Comparison of ENCODE assay signal across 8 cellular contexts in genomic region chr4:75916091-75916661, GRCh38. TPM values are rescaled to one million over a fixed set of nuclear protein-coding genes. Genes with fewer than 3 reads are reported as not detected.
A peak's percentile ranks its signal among the peaks of the same experiment; 100 is the strongest.
DNase-seq lines count a peak whose midpoint lies in the region; ATAC-seq, FAIRE-seq and TF ChIP-seq lines count a peak whose summit lies in the region.

No MANE protein-coding gene starts in this region.

- no peak for TF ChIP-seq POLR2A in lower leg skin (IDR thresholded peaks at IDR 0.05)

- peaks cover 0 to 6% (median 3%) of the 10 kb centered on the region in 4 donors for H3K4me1 Mint-ChIP-seq in CD4-positive, CD25-positive, alpha-beta regulatory T cell
- H3K4me1 Mint-ChIP-seq in central memory CD8-positive, alpha-beta T cell = no peaks in the 10 kb centered on the region

- H3K27me3 ChIP-seq in CD4-positive, CD25-positive, alpha-beta regulatory T cell (ENCODE audit: control insufficient read depth, insufficient read depth, low read length) = no peaks in the 10 kb centered on the region
- H3K27me3 ChIP-seq in left lung = no peaks in the 10 kb centered on the region
- no peaks in the 10 kb centered on the region for H3K27me3 ChIP-seq in upper lobe of right lung

- intact Hi-C loops in left lung (cut with DNase I) (no loop called here), upper lobe of right lung (cut with DNase I) (no loop called here), lower leg skin (cut with DNase I; ENCODE audit: low total_unique reads) (no loop called here)

- peak; percentile 62 for FAIRE-seq in RCC 7860 (lab: Jason Lieb, UNC)

- H3K9me3 Mint-ChIP-seq in CD4-positive, CD25-positive, alpha-beta regulatory T cell = no peaks in the 10 kb centered on the region
- H3K9me3 Mint-ChIP-seq in central memory CD8-positive, alpha-beta T cell = no peaks in the 10 kb centered on the region

- peak; percentile 81 for TF ChIP-seq CTCF in GM13977 (IDR thresholded peaks at IDR 0.05; ENCODE audit: extremely low read depth, insufficient read depth, missing control alignments)
- TF ChIP-seq CTCF in left lung (IDR thresholded peaks at IDR 0.05) = peak; percentile 57 to 80
- peak; percentile 70 for TF ChIP-seq CTCF in upper lobe of right lung (IDR thresholded peaks at IDR 0.05)
- TF ChIP-seq CTCF in lower leg skin (IDR thresholded peaks at IDR 0.05) = no peak

- H3K9me3 ChIP-seq in CD4-positive, CD25-positive, alpha-beta regulatory T cell (ENCODE audit: control insufficient read depth in 2 of 2, low read length in 2 of 2) = no peaks in the 10 kb centered on the region
- H3K9me3 ChIP-seq in left lung = no peaks in the 10 kb centered on the region
- no peaks in the 10 kb centered on the region for H3K9me3 ChIP-seq in upper lobe of right lung

- H3K36me3 ChIP-seq in CD4-positive, CD25-positive, alpha-beta regulatory T cell (ENCODE audit: control insufficient read depth, insufficient read depth, low read length) = peaks cover 58% of the 10 kb centered on the region
- H3K36me3 ChIP-seq in left lung (peaks cover 0 to 28% of the 10 kb centered on the region in 2 donors), upper lobe of right lung (peaks cover 14% of the 10 kb centered on the region)

- H3K27ac Mint-ChIP-seq in CD4-positive, CD25-positive, alpha-beta regulatory T cell = peak overlapping the region in 1 of 3 donors; percentile 60
- H3K27ac Mint-ChIP-seq in central memory CD8-positive, alpha-beta T cell (ENCODE audit: low read depth) = no peak overlapping the region

- peak in 2 of 3 donors; percentile 42 to 62 for DNase-seq in CD4-positive, CD25-positive, alpha-beta regulatory T cell
- DNase-seq in GM13977 (ENCODE audit: low spot score) (peak; percentile 72), RCC 7860 (ENCODE audit: low spot score) (peak; percentile 22), left lung (no peak), upper lobe of right lung (no peak), lower leg skin (ENCODE audit: low spot score in 2 of 2) (no peak)
- DNase-seq in central memory CD8-positive, alpha-beta T cell (ENCODE audit: low spot score in 2 of 2) = no peak

- no peak overlapping the region for H3K27ac ChIP-seq in CD4-positive, CD25-positive, alpha-beta regulatory T cell (ENCODE audit: insufficient read depth, low read length, poor library complexity, severe bottlenecking)
- peak overlapping the region in 1 of 2 donors; percentile 56 for H3K27ac ChIP-seq in left lung
- H3K27ac ChIP-seq in upper lobe of right lung = no peak overlapping the region

- ATAC-seq in CD4-positive, CD25-positive, alpha-beta regulatory T cell (ENCODE audit: low read depth in 2 of 2) = peak; percentile 68 to 70
- ATAC-seq in HG03432 (IDR thresholded peaks at IDR 0.05; ENCODE audit: unreplicated experiment) = peak; percentile 75
- peak; percentile 52 for ATAC-seq in central memory CD8-positive, alpha-beta T cell (replicated peaks; ENCODE audit: extremely low read depth, poor library complexity, severe bottlenecking)
- ATAC-seq in left lung = peak; percentile 94
- ATAC-seq in upper lobe of right lung = peak; percentile 84

- in situ Hi-C loops in GM13977 (cut with MboI; ENCODE audit: low pct_unique_long_range_greater_than_20kb, low sequenced_read_pairs, unreplicated experiment) = loop anchor here (25.0 kb wide), 1 partner anchor 146 kb away; the partner anchor contains the start of gene ART3

- H3K4me3 Mint-ChIP-seq in CD4-positive, CD25-positive, alpha-beta regulatory T cell = no peak overlapping the region
- H3K4me3 Mint-ChIP-seq in central memory CD8-positive, alpha-beta T cell = no peak overlapping the region

- no peaks in the 10 kb centered on the region for H3K27me3 Mint-ChIP-seq in CD4-positive, CD25-positive, alpha-beta regulatory T cell
- no peaks in the 10 kb centered on the region for H3K27me3 Mint-ChIP-seq in central memory CD8-positive, alpha-beta T cell

- WGBS in lower leg skin, 2 donors = 12 to 26% methylated on average over 1 of the region's 1 CpG

- no peak overlapping the region for H3K4me3 ChIP-seq in CD4-positive, CD25-positive, alpha-beta regulatory T cell (ENCODE audit: low read depth, low read length)
- no peak overlapping the region for H3K4me3 ChIP-seq in left lung
- H3K4me3 ChIP-seq in upper lobe of right lung = no peak overlapping the region
- H3K4me3 ChIP-seq in lower leg skin (ENCODE audit: low read depth, poor library complexity, severe bottlenecking) = no peak overlapping the region

- no peaks in the 10 kb centered on the region for H3K4me1 ChIP-seq in CD4-positive, CD25-positive, alpha-beta regulatory T cell (ENCODE audit: control insufficient read depth, insufficient read depth, low read length, poor library complexity, severe bottlenecking)
- H3K4me1 ChIP-seq in left lung (peaks cover 0 to 4% of the 10 kb centered on the region in 2 donors), upper lobe of right lung (no peaks in the 10 kb centered on the region)

- H3K36me3 Mint-ChIP-seq in CD4-positive, CD25-positive, alpha-beta regulatory T cell = peaks cover 45% of the 10 kb centered on the region
- H3K36me3 Mint-ChIP-seq in central memory CD8-positive, alpha-beta T cell (ENCODE audit: insufficient read depth) = peaks cover 47% of the 10 kb centered on the region

RNA-seq across cellular contexts. Expression of gene PPEF2, which starts 13.9 kb away (rescaled TPM):
- total RNA-seq in CD4-positive, CD25-positive, alpha-beta regulatory T cell = not detected
- not detected for polyA plus RNA-seq in CD4-positive, CD25-positive, alpha-beta regulatory T cell
- total RNA-seq in left lung (not detected), upper lobe of right lung (not detected), lower leg skin (under 1 TPM in 1 of 4 donors, not detected in 3; 0.04 TPM)

RNA-seq across cellular contexts. Expression of gene NAAA, which starts 24.6 kb away (rescaled TPM):
- total RNA-seq in CD4-positive, CD25-positive, alpha-beta regulatory T cell = 60.5 TPM
- polyA plus RNA-seq in CD4-positive, CD25-positive, alpha-beta regulatory T cell = 100 to 1,000 TPM; 108 to 135 (median 124) TPM
- total RNA-seq in left lung (10 to 100 TPM; 25.1 to 25.9 TPM), upper lobe of right lung (24.1 TPM), lower leg skin (100 to 1,000 TPM in 2 of 4 donors, 10 to 100 TPM in 2; 63.5 to 153 (median 100) TPM)

Comparison
In these comparisons a context has a peak if more than half of its experiments do, and no peak if none do; other contexts are left out.
1. DNase-seq: peak in CD4-positive, CD25-positive, alpha-beta regulatory T cell (2 of 3), GM13977 (single experiment) and RCC 7860 (single experiment); none in central memory CD8-positive, alpha-beta T cell (0 of 2), left lung (0 of 2), upper lobe of right lung (single experiment) and lower leg skin (0 of 2).
2. CTCF ChIP-seq: peak in GM13977 (single experiment), left lung (2 of 2) and upper lobe of right lung (single experiment); none in lower leg skin (0 of 3).
3. Peak in every context shown above with its lines, with median percentiles within 50 percentile points of each other: ATAC-seq.